In genomic region chr10:101766753-101767599, GRCh38 we compare ENCODE assay signal across 1 cellular context.
TF ChIP-seq lines count a peak whose summit lies in the region.

No MANE protein-coding gene starts in this region.

TF ChIP-seq in K562, 482 proteins besides CTCF, POLR2A, EP300 and RAD21:
- TF ChIP-seq MCM7 (IDR thresholded peaks at IDR 0.05) (no peak), NCOA4 (IDR thresholded peaks at IDR 0.05; ENCODE audit: partially characterized antibody) (no peak), SMARCB1 (IDR thresholded peaks at IDR 0.05; ENCODE audit: insufficient read length, low read depth) (no peak), VEZF1 (CRISPR knock-in tag; IDR thresholded peaks at IDR 0.05) (no peak), ZFP91 (CRISPR knock-in tag; IDR thresholded peaks at IDR 0.05) (no peak), GATA2 (CRISPR knock-in tag; IDR thresholded peaks at IDR 0.05) (no peak), CHD4 (IDR thresholded peaks at IDR 0.05; ENCODE audit: insufficient read depth, insufficient replicate concordance, low read depth, low read length, poor library complexity, severe bottlenecking) (no peak), ID3 (CRISPR knock-in tag; IDR thresholded peaks at IDR 0.05) (no peak), ID3 (tag; IDR thresholded peaks at IDR 0.05) (no peak), TGIF2 (CRISPR knock-in tag; IDR thresholded peaks at IDR 0.05) (no peak), ZNF395 (CRISPR knock-in tag; IDR thresholded peaks at IDR 0.05) (no peak), ILF3 (IDR thresholded peaks at IDR 0.05; ENCODE audit: borderline replicate concordance) (no peak), ZBTB49 (CRISPR knock-in tag; IDR thresholded peaks at IDR 0.05; ENCODE audit: borderline replicate concordance) (no peak), MEIS2 (IDR thresholded peaks at IDR 0.05; ENCODE audit: partially characterized antibody) (no peak), CSDE1 (IDR thresholded peaks at IDR 0.05) (no peak), ZNF431 (CRISPR knock-in tag; IDR thresholded peaks at IDR 0.05) (no peak), PRDM10 (IDR thresholded peaks at IDR 0.05; ENCODE audit: partially characterized antibody) (no peak), SPI1 (IDR thresholded peaks at IDR 0.05; ENCODE audit: borderline replicate concordance, low read depth, low read length) (no peak), JUND (IDR thresholded peaks at IDR 0.05; ENCODE audit: borderline replicate concordance, low read depth, low read length) (no peak), JUND (tag; IDR thresholded peaks at IDR 0.05; ENCODE audit: borderline replicate concordance, low read depth, low read length) (no peak)
